ENCODE assay signal across 13 cellular contexts in genomic region chr16:54173489-54173888, GRCh38.
DNase-seq lines count a peak whose midpoint lies in the region; TF ChIP-seq lines count a peak whose summit lies in the region.
"Had no signal": no experiment of that assay in that cellular context is flagged by ENCODE, and none has a peak within 500 bp of the region (broad histone marks: within the 10 kb centered on the region; RNA-seq: fewer than 3 reads in every experiment).

No MANE protein-coding gene starts in this region.

- H3K79me1 ChIP-seq in mesendoderm (ENCODE audit: low read length): no peaks in the 10 kb centered on the region

- H3K56ac ChIP-seq in mesendoderm (ENCODE audit: low read length): no peak overlapping the region

- H2BK120ac ChIP-seq in mesendoderm (ENCODE audit: low read depth, low read length): no peak overlapping the region

- DNase-seq in DMS53 (lab: John Stamatoyannopoulos, UW) (peak; percentile 54), DMS53 treated with DMSO at 0.1 percent for 48 hours (lab: John Stamatoyannopoulos, UW; ENCODE audit: unreplicated experiment) (no peak), NCI-H146 (lab: John Stamatoyannopoulos, UW) (peak; percentile 21), mesendoderm (peak; percentile 17), DMS79 treated with DMSO at 0.1 percent for 48 hours (lab: John Stamatoyannopoulos, UW) (no peak), NCI-H1105 (lab: John Stamatoyannopoulos, UW) (no peak)
- DNase-seq in stimulated activated naive CD4-positive, alpha-beta T cell (lab: John Stamatoyannopoulos, UW): no peak
- DNase-seq: Caco-2; CD8-positive, alpha-beta T cell; DMS79; EL; IMR-90 had no signal

- H2BK5ac ChIP-seq in mesendoderm (ENCODE audit: low read length): no peak overlapping the region

- no peak overlapping the region for H3K4me3 ChIP-seq in mesendoderm (ENCODE audit: low read length)

- TF ChIP-seq CTCF in VCaP (conservative IDR thresholded peaks at IDR 0.05): no peak

- H2AK5ac ChIP-seq in mesendoderm (ENCODE audit: low read length): no peak overlapping the region

- H3K23ac ChIP-seq in mesendoderm (ENCODE audit: low read length): no peak overlapping the region

- no peak overlapping the region for H3K9ac ChIP-seq in mesendoderm (ENCODE audit: low read length)

- no peak overlapping the region for H3K4ac ChIP-seq in mesendoderm (ENCODE audit: low read depth, low read length)

- no peak overlapping the region for H4K8ac ChIP-seq in mesendoderm (ENCODE audit: low read depth, low read length)

- WGBS in mesendoderm (ENCODE audit: extremely low coverage, insufficient coverage, low lambda C conversion rate): no CpG with 5 or more reads among the region's 8 CpGs

- H3K4me2 ChIP-seq in mesendoderm (ENCODE audit: low read length): no peak overlapping the region

- H3K36me3 ChIP-seq in mesendoderm (ENCODE audit: control insufficient read depth, insufficient read depth, low read length): no peaks in the 10 kb centered on the region

- H4K5ac ChIP-seq in mesendoderm (ENCODE audit: low read length): no peak overlapping the region

- no peak overlapping the region for H2BK15ac ChIP-seq in mesendoderm (replicated peaks; ENCODE audit: low read depth)

- no peaks in the 10 kb centered on the region for H3K79me2 ChIP-seq in mesendoderm (ENCODE audit: control insufficient read depth, insufficient read depth, low read length)

- 0 out of 2 replicates have a peak overlapping the region, but pooled peaks have one; percentile 73 for H3K27ac ChIP-seq in VCaP
- no peak overlapping the region for H3K27ac ChIP-seq in mesendoderm (ENCODE audit: low read depth, low read length)

- no peak overlapping the region for H3K18ac ChIP-seq in mesendoderm (ENCODE audit: low read length)

- no peaks in the 10 kb centered on the region for H3K4me1 ChIP-seq in mesendoderm (ENCODE audit: control insufficient read depth, low read depth, low read length)

- no peaks in the 10 kb centered on the region for H3K27me3 ChIP-seq in mesendoderm (ENCODE audit: insufficient read depth, low read length, poor library complexity)

Comparison
In these comparisons a context has a peak if more than half of its experiments do, and no peak if none do; other contexts are left out.
1. DNase-seq: peak in DMS53 (single experiment), NCI-H146 (single experiment) and mesendoderm (single experiment); none in DMS53 treated with DMSO at 0.1 percent for 48 hours (single experiment), DMS79 treated with DMSO at 0.1 percent for 48 hours (single experiment), stimulated activated naive CD4-positive, alpha-beta T cell (0 of 6) and NCI-H1105 (single experiment).